ENCODE assay signal across 16 cellular contexts in the genomic region with DNA sequence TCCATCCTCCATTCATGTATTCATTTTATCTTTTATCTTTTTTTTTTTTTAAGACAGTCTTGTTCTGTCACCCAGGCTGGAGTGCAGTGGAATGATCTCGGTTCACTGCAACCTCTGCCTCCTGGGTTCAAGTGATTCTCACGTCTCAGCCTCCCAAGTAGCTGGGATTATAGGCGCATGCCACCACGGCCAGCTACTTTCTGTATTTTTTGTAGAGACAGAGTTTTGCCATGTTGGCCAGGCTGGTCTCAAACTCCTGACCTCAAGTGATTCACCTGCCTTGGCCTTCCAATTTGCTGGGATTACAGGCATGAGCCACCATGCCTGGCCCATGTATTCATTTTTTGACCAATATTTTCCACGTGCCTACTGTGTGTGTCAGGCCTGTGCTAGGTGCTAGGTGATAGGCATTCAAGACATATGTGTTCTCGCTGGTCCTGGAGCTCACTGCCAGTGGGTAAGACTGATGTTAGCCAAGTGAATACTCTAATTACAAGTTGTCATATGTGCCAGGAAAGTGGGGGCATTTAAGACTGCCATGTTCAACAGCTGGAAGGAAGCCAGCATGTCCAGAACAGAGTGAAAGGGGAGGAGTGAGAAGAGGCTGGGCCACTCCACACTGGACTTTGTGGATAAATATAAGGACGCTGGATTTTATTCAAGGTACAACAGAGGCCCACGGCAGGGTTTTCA.
"Had no signal": no experiment of that assay in that cellular context is flagged by ENCODE, and none has a peak within 500 bp of the region (broad histone marks: within the 10 kb centered on the region; RNA-seq: fewer than 3 reads in every experiment).

No MANE protein-coding gene starts in this region.

- H3K4me3 Mint-ChIP-seq: activated T-helper 1 cell treated with anti-CD3 and anti-CD28 coated beads, Interleukin-12 subunit alpha, Interleukin-12 subunit beta, Interleukin-2, Interleukin-4 antibody, amounts not matched to agents 30 ng/mL and 10 ng/mL and 1 ng/mL, durations not matched to agents 14 hours and 24 hours and 36 hours; effector memory CD8-positive, alpha-beta T cell; neural progenitor cell; stimulated activated naive CD8-positive, alpha-beta T cell treated with anti-CD3 and anti-CD28 coated beads, Interleukin-15, amount 100 ng/mL, for 72 hours had no signal

- H3K27ac Mint-ChIP-seq: activated T-helper 1 cell treated with anti-CD3 and anti-CD28 coated beads, Interleukin-12 subunit alpha, Interleukin-12 subunit beta, Interleukin-2, Interleukin-4 antibody, amounts not matched to agents 30 ng/mL and 10 ng/mL and 1 ng/mL, durations not matched to agents 14 hours and 24 hours and 36 hours; effector memory CD8-positive, alpha-beta T cell had no signal

- ATAC-seq: effector memory CD8-positive, alpha-beta T cell; gastroesophageal sphincter; left cardiac atrium; lower lobe of right lung; sciatic nerve; stimulated activated naive CD8-positive, alpha-beta T cell treated with anti-CD3 and anti-CD28 coated beads, Interleukin-15, amount 100 ng/mL, for 72 hours had no signal

- H3K9me3 Mint-ChIP-seq: activated T-helper 1 cell treated with anti-CD3 and anti-CD28 coated beads, Interleukin-12 subunit alpha, Interleukin-12 subunit beta, Interleukin-2, Interleukin-4 antibody, amounts not matched to agents 30 ng/mL and 10 ng/mL and 1 ng/mL, durations not matched to agents 14 hours and 24 hours and 36 hours; effector memory CD8-positive, alpha-beta T cell; neural progenitor cell; stimulated activated naive CD8-positive, alpha-beta T cell treated with anti-CD3 and anti-CD28 coated beads, Interleukin-15, amount 100 ng/mL, for 72 hours had no signal

- DNase-seq: activated CD4-positive, CD25-positive, alpha-beta regulatory T cell treated with anti-CD3 and anti-CD28 coated beads, Interleukin-2, amount 50 U/mL, for 72 hours; anterior cingulate cortex; dermis blood vessel endothelial cell; effector memory CD8-positive, alpha-beta T cell; left cardiac atrium; lower lobe of right lung; ovary; spleen; stimulated activated naive CD8-positive, alpha-beta T cell treated with anti-CD3 and anti-CD28 coated beads, Interleukin-15, amount 100 ng/mL, for 72 hours; T-helper 9 cell; testis; upper lobe of left lung had no signal
